In the genomic region with DNA sequence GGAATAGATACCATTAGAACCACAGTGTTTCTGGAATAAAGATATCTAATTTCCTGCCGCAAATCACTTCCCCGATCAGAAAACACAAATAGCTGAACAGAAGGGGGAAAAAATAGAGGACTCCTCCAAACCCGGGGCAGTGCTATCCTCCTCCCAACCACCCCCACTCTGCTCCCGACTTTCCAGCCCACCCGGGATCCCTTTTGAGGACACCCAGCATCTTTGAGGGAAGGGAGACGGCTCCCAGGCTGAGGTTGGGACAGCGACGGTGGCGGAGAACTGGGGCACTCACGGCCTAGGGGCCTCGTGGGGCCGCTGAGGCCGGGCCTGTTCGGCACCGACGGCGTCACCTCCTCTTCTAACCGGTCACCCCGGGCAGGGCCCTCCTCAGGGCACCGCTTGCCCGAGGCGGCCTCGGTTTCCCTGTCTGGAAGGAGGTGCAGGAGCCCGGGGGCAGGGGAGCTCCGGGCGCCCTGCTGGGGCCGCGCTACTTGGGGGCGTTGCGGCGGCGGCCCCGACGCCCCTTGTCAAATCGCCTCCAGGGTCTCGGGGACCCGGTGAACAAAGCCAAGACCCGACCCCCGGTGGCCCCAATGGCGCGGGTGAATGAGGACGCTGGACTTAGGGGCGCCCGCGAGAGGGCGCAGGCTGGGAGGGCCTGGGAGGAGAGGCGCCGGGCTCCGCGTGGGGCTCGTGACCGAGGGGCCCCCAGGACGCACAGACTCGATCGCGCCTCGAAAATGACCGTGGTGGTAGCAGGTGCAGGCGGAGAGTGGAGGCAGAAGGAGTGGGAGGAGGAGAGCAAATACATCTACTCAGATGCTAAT, we compare ENCODE assay signal across 19 cellular contexts. TPM values are rescaled to one million over a fixed set of nuclear protein-coding genes. Genes with fewer than 3 reads are reported as not detected.
DNase-seq lines count a peak whose midpoint lies in the region; ATAC-seq, FAIRE-seq and TF ChIP-seq lines count a peak whose summit lies in the region.
"Had no signal": no experiment of that assay in that cellular context is flagged by ENCODE, and none has a peak within 500 bp of the region (broad histone marks: within the 10 kb centered on the region; RNA-seq: fewer than 3 reads in every experiment).

No MANE protein-coding gene starts in this region.

- CTCF ChIA-PET in GM12878 (lab: Yijun Ruan, JAX) = interaction anchor here (0.6 to 4.5 kb wide), 3 partner anchors 12 to 270 kb away, joined by 4 to 29 read pairs (median 10); no protein-coding TSS in a partner anchor
- CTCF ChIA-PET in HepG2 (lab: Yijun Ruan, JAX; ENCODE audit: low intra/inter-chr PET ratio, low total read pairs) = no interaction called here

- 52% methylated on average over 53 of the region's 59 CpGs for WGBS in GM12878 (ENCODE audit: insufficient coverage, insufficient replicate concordance, low lambda C conversion rate, missing lambda C conversion rate)
- WGBS in HepG2 (ENCODE audit: low lambda C conversion rate) = 21% methylated on average over 9 of the region's 59 CpGs

- no peak overlapping the region for H3K9ac ChIP-seq in GM12878 (ENCODE audit: control insufficient read depth, insufficient read depth, low read length)
- H3K9ac ChIP-seq in HepG2 (ENCODE audit: insufficient read depth, low read depth, low read length) = no peak overlapping the region

- intact Hi-C loops in GM12878 (cut with micrococcal nuclease; ENCODE audit: unreplicated experiment) = loop anchor here (2.0 to 5.0 kb wide), 2 partner anchors 120 to 184 kb away; no protein-coding TSS in a partner anchor
- intact Hi-C loops in HepG2 (cut with micrococcal nuclease; ENCODE audit: unreplicated experiment) = loop anchor here (5.0 kb wide), 2 partner anchors 120 to 270 kb away; no protein-coding TSS in a partner anchor
- intact Hi-C loops in left lung (cut with DNase I) = no loop called here

- no peak for DNase-seq in BE2C
- no peak for DNase-seq in GM12878 (ENCODE audit: low read depth, low spot score)
- no peak for DNase-seq in HepG2 (ENCODE audit: low spot score)
- no peak for DNase-seq in islet precursor cell
- no peak for DNase-seq in left lung
- DNase-seq: activated CD4-positive, alpha-beta memory T cell treated with anti-CD3 and anti-CD28 coated beads for 36 hours; activated gamma-delta T cell treated with Interleukin-2 at 50 U/mL for 16 hours; caudate nucleus; DMS79; foreskin fibroblast; NCI-H146; NCI-H226 had no signal

- FAIRE-seq in GM12878 (lab: Jason Lieb, UNC) (no peak), HepG2 (lab: Jason Lieb, UNC) (no peak)
- FAIRE-seq: keratinocyte had no signal

- H3K4me1 ChIP-seq in BE2C (no peaks in the 10 kb centered on the region), GM12878 (ENCODE audit: control insufficient read depth, insufficient read depth, low read length) (no peaks in the 10 kb centered on the region), HepG2 (ENCODE audit: insufficient read depth, low read length) (peaks cover 14% of the 10 kb centered on the region), left lung (no peaks in the 10 kb centered on the region)

- H2AFZ ChIP-seq in GM12878 (ENCODE audit: control insufficient read depth, low read depth, low read length) (no peak overlapping the region), HepG2 (ENCODE audit: low read length) (no peak overlapping the region)

- H3K36me3 ChIP-seq in BE2C = no peaks in the 10 kb centered on the region
- H3K36me3 ChIP-seq in GM12878 (ENCODE audit: control insufficient read depth in 2 of 2, insufficient read depth in 2 of 2, low read length in 1 of 2) = no peaks in the 10 kb centered on the region
- no peaks in the 10 kb centered on the region for H3K36me3 ChIP-seq in HepG2 (replicated peaks in 1 of 2; ENCODE audit: control insufficient read depth in 1 of 2, insufficient read depth in 2 of 2, low read length in 2 of 2)
- no peaks in the 10 kb centered on the region for H3K36me3 ChIP-seq in left lung
- H3K36me3 ChIP-seq: vagina had no signal

- H3K9me3 ChIP-seq in BE2C (no peaks in the 10 kb centered on the region), GM12878 (replicated peaks; ENCODE audit: control insufficient read depth, insufficient read depth, low read length) (no peaks in the 10 kb centered on the region), HepG2 (ENCODE audit: low read length) (no peaks in the 10 kb centered on the region), left lung (no peaks in the 10 kb centered on the region)
- H3K9me3 ChIP-seq: vagina had no signal

- in situ Hi-C loops in GM12878 (cut with MboI) = no loop called here
- in situ Hi-C loops in HepG2 (cut with HindIII; ENCODE audit: extremely low pct_ligation_motif_present, low pct_unique_long_range_greater_than_20kb) = loop anchor here (5.0 kb wide), 2 partner anchors 185 to 270 kb away; no protein-coding TSS in a partner anchor

- TF ChIP-seq POLR2A in GM12878 (IDR thresholded peaks at IDR 0.05; ENCODE audit: low read depth, low read length) = no peak
- no peak for TF ChIP-seq POLR2A in HepG2 (IDR thresholded peaks at IDR 0.05; ENCODE audit: insufficient read depth in 1 of 2, low read depth in 2 of 2, low read length in 2 of 2)

- no peaks in the 10 kb centered on the region for H4K20me1 ChIP-seq in GM12878 (ENCODE audit: control insufficient read depth, insufficient read depth)
- H4K20me1 ChIP-seq in HepG2 (ENCODE audit: insufficient read depth, low read length) = no peaks in the 10 kb centered on the region

- H3K4me2 ChIP-seq in GM12878 (ENCODE audit: control insufficient read depth, insufficient read depth) = no peak overlapping the region
- H3K4me2 ChIP-seq in HepG2 (ENCODE audit: low read depth, low read length) = 0 out of 2 replicates have a peak overlapping the region, but pooled peaks have one; percentile 3

- no peak overlapping the region for H3K27ac ChIP-seq in GM12878 (ENCODE audit: control insufficient read depth, insufficient read depth)
- no peak overlapping the region for H3K27ac ChIP-seq in HepG2 (ENCODE audit: extremely low read length, insufficient read depth, low read length)
- H3K27ac ChIP-seq in left lung = no peak overlapping the region
- H3K27ac ChIP-seq: vagina had no signal

- RAD21 ChIA-PET in GM12878 (lab: Charles Lee; ENCODE audit: unreplicated experiment) = interaction anchor here (0.7 kb wide), 1 partner anchor 182 kb away, joined by 3 read pairs; no protein-coding TSS in a partner anchor

- H3K4me3 ChIP-seq in BE2C (ENCODE audit: low read depth, low read length) (peak overlapping the region; percentile 23), GM12875 (ENCODE audit: low read depth, low read length) (no peak overlapping the region), GM12878 (no peak overlapping the region), HepG2 (replicated peaks in 1 of 3; ENCODE audit: insufficient read depth in 1 of 3, low read depth in 2 of 3, low read length in 3 of 3) (peak overlapping the region in 1 of 3 experiments; percentile 16; a peak in 1 of 6 replicates), left lung (no peak overlapping the region)
- H3K4me3 ChIP-seq: vagina had no signal

- POLR2A ChIA-PET in GM12878 (lab: Charles Lee) = interaction anchor here (0.7 to 1.1 kb wide), 2 partner anchors 8 to 175 kb away, joined by 3 to 7 read pairs; no protein-coding TSS in a partner anchor
- POLR2A ChIA-PET in HepG2 (lab: Yijun Ruan, JAX) = no interaction called here

- TF ChIP-seq EP300 in GM12878 (IDR thresholded peaks at IDR 0.05; ENCODE audit: borderline replicate concordance in 1 of 2, control insufficient read depth in 1 of 2, low read depth in 2 of 2, low read length in 2 of 2) (no peak), HepG2 (IDR thresholded peaks at IDR 0.05; ENCODE audit: low read depth in 2 of 2, low read length in 2 of 2) (no peak), HepG2 (CRISPR knock-in tag; IDR thresholded peaks at IDR 0.05; ENCODE audit: borderline replicate concordance) (no peak)

- SMC1A ChIA-PET in GM12878 (lab: Charles Lee; ENCODE audit: uncharacterized antibody, unreplicated experiment) = no interaction called here

- H3K27me3 ChIP-seq in BE2C (peaks cover 74% of the 10 kb centered on the region), GM12878 (replicated peaks in 1 of 2; ENCODE audit: control insufficient read depth in 2 of 2, insufficient read depth in 2 of 2, low read length in 1 of 2) (peaks cover 2 to 13% of the 10 kb centered on the region in 2 experiments), HepG2 (ENCODE audit: control insufficient read depth in 1 of 2, insufficient read depth in 2 of 2, low read length in 2 of 2) (peaks cover 2 to 33% of the 10 kb centered on the region in 2 experiments; a peak in 4 of 5 replicates), left lung (peaks cover 64 to 94% of the 10 kb centered on the region in 2 donors)

- BruUV-seq in GM12878 (replicated peaks; lab: Mats Ljungman, UMichigan) (no TSS peak), HepG2 (replicated peaks; lab: Mats Ljungman, UMichigan) (no TSS peak)

- no peak for ATAC-seq in GM12878
- peak; percentile 57; the same call in 2 of the 3 replicates for ATAC-seq in HepG2
- no peak for ATAC-seq in GM18861 (IDR thresholded peaks at IDR 0.05; ENCODE audit: unreplicated experiment)
- ATAC-seq in HG03565 (IDR thresholded peaks at IDR 0.05; ENCODE audit: unreplicated experiment) = no peak
- ATAC-seq in left lung = no peak

- H3K79me2 ChIP-seq in GM12878 (ENCODE audit: control insufficient read depth, insufficient read depth, low read length) (no peaks in the 10 kb centered on the region), HepG2 (ENCODE audit: insufficient read depth, low read length) (no peaks in the 10 kb centered on the region)

- TF ChIP-seq RAD21 in GM12878 (IDR thresholded peaks at IDR 0.05; ENCODE audit: insufficient read depth, low read depth, low read length) (0 out of 2 replicates have a peak, but pooled peaks have one; percentile 5), HepG2 (CRISPR knock-in tag; IDR thresholded peaks at IDR 0.05) (no peak)

- TF ChIP-seq CTCF in BE2C (IDR thresholded peaks at IDR 0.05; ENCODE audit: low read depth, low read length) (peak; percentile 35), GM12875 (IDR thresholded peaks at IDR 0.05; ENCODE audit: borderline replicate concordance, insufficient read depth, low read depth, low read length) (peak; percentile 25; the same call in 1 of the 2 replicates), GM12878 (IDR thresholded peaks at IDR 0.05 in 2 of 3, conservative IDR thresholded peaks at IDR 0.05 in 1 of 3; ENCODE audit: control insufficient read depth in 2 of 3, extremely low read depth in 1 of 3, insufficient read depth in 1 of 3, low read depth in 3 of 3, low read length in 3 of 3) (0 out of 6 replicates have a peak, but pooled peaks have one; percentile 9 to 19 (median 11)), HepG2 (CRISPR knock-in tag; IDR thresholded peaks at IDR 0.05) (peak; percentile 36), left lung (IDR thresholded peaks at IDR 0.05) (no peak)

RNA-seq across cellular contexts. Expression of a gene that starts 6.9 kb away (rescaled TPM):
- polyA plus RNA-seq in BE2C (2012; ENCODE audit: insufficient read depth, insufficient read length, low read depth) = not detected
- total RNA-seq in GM12878 (2013; cell fraction: nucleolus; rRNA removed) = not detected in 2 replicates
- total RNA-seq in GM12878 (2014; rRNA removed) (not detected in 2 replicates), GM12878 (2014; rRNA removed; fragmentation: Illumina TruSeq; extraction: Trizol) (not detected in 2 replicates), GM12878 (2021) (not detected in 2 replicates), HepG2 (2016; rRNA removed; fragmentation: Illumina TruSeq; extraction: Trizol) (not detected in 2 replicates), left lung (under 1 TPM in 1 of 2 donors, not detected in 1; 0.26 TPM)
- not detected for polyA plus RNA-seq in GM12878 (2011; ENCODE audit: low read depth)
- polyA plus RNA-seq in GM12878 (2011; rRNA removed) (not detected in 2 replicates), GM12878 (2014; fragmentation: Illumina TruSeq; extraction: Trizol) (not detected in 2 replicates), GM12878 (2014; fragmentation: Nextera tagmentation; extraction: Ambion mirVana) (not detected), GM12878 (2014; rRNA removed) (0.03 TPM in 1 of 2 replicates, not detected in the other), GM12878 (2016; fragmentation: Nextera tagmentation; extraction: Ambion mirVana) (not detected), HepG2 (2011; rRNA removed) (not detected in 2 replicates)
- not detected in 2 replicates for polyA plus RNA-seq in GM12878 (2011; cell fraction: cytosol; rRNA removed)
- polyA plus RNA-seq in GM12878 (2011; cell fraction: nucleus; rRNA removed) = not detected in 2 replicates
- not detected in 2 replicates for polyA plus RNA-seq in GM12878 (2012)
- not detected in 2 replicates for polyA minus RNA-seq in GM12878 (2011; rRNA and poly(A)+ RNA removed)
- not detected in 2 replicates for polyA minus RNA-seq in GM12878 (2011; cell fraction: cytosol; rRNA and poly(A)+ RNA removed)
- not detected in 2 replicates for polyA minus RNA-seq in GM12878 (2011; cell fraction: nucleus; rRNA and poly(A)+ RNA removed)
- not detected in 2 replicates for total RNA-seq in HepG2 (2016; cell fraction: cytosol; rRNA removed; fragmentation: Illumina TruSeq; extraction: Trizol; ENCODE audit: low read depth)
- total RNA-seq in HepG2 (2016; cell fraction: insoluble cytoplasmic fraction; rRNA removed; fragmentation: Illumina TruSeq; extraction: Trizol) = not detected in 2 replicates
- not detected in 2 replicates for total RNA-seq in HepG2 (2016; cell fraction: membrane; rRNA removed; fragmentation: Illumina TruSeq; extraction: Trizol)
- total RNA-seq in HepG2 (2016; cell fraction: nucleus; rRNA removed; fragmentation: Illumina TruSeq; extraction: Trizol) = not detected in 2 replicates
- polyA plus RNA-seq in HepG2 (2011; cell fraction: cytosol; rRNA removed) = not detected in 2 replicates
- polyA plus RNA-seq in HepG2 (2011; cell fraction: nucleus; rRNA removed) = not detected in 2 replicates
- not detected in 2 replicates for polyA plus RNA-seq in HepG2 (2012)
- not detected in 2 replicates for polyA plus RNA-seq in HepG2 (2016; cell fraction: cytosol; fragmentation: Illumina TruSeq; extraction: Trizol; ENCODE audit: low read depth)
- not detected in 2 replicates for polyA plus RNA-seq in HepG2 (2016; cell fraction: insoluble cytoplasmic fraction; fragmentation: Illumina TruSeq; extraction: Trizol; ENCODE audit: low read depth)
- not detected in 2 replicates for polyA plus RNA-seq in HepG2 (2016; cell fraction: membrane; fragmentation: Illumina TruSeq; extraction: Trizol; ENCODE audit: low read depth)
- polyA plus RNA-seq in HepG2 (2016; cell fraction: nucleus; fragmentation: Illumina TruSeq; extraction: Trizol; ENCODE audit: insufficient read depth, low read depth) = not detected in 2 replicates
- not detected in 2 replicates for polyA minus RNA-seq in HepG2 (2011; rRNA and poly(A)+ RNA removed; ENCODE audit: low replicate concordance)
- not detected in 2 replicates for polyA minus RNA-seq in HepG2 (2011; cell fraction: cytosol; rRNA and poly(A)+ RNA removed)
- not detected in 2 replicates for polyA minus RNA-seq in HepG2 (2011; cell fraction: nucleus; rRNA and poly(A)+ RNA removed)
- total RNA-seq: activated CD4-positive, alpha-beta memory T cell treated with anti-CD3 and anti-CD28 coated beads for 36 hours; osteoblast; vagina had no signal
- polyA plus RNA-seq: BJ, keratinocyte had no signal

Comparison
In these comparisons a context has a peak if more than half of its experiments do, and no peak if none do; other contexts are left out.
1. CTCF ChIP-seq: peak in BE2C (single experiment), GM12875 (single experiment), GM12878 (3 of 3) and HepG2 (single experiment); none in left lung (0 of 2).
2. intact Hi-C loops: an anchor here in GM12878 (2.0 to 5.0 kb wide) and HepG2 (5.0 kb wide); none called in left lung.